ENCODE assay signal across 18 cellular contexts in the genomic region with DNA sequence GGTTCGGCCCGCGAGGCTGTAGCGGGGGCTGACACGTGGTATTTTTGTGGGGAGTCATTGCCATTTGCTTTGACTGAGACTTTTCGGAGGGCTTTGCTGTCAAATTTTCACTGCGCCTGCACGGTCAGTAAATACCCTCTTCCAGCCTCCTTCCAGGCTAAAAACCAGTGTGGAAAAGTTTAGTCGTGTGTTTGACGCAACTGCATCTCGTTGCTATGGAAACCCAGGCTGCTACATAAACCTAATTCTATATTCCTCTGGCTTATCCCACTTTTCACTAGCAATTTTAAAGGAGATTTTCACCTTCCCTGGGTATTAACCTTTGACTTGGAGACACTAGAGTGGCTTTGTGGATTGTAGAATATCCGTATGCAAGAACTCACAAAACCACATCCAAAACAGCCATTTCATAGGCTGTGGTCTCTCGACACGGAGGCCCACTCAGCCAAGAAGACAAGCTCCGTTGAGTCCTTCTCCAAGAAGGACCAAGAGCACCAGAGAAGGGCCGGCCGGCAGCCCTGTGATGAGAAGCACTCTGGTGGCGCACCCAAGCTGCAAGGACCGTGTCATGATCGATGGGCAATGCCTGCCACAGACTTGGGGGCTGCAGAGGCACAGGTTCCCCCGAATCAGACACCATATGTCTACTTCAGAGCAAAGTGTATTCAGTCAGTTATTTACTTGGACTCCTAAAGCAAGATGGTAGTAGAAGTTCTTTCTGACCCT. TPM values are rescaled to one million over a fixed set of nuclear protein-coding genes. Genes with fewer than 3 reads are reported as not detected.
DNase-seq lines count a peak whose midpoint lies in the region; ATAC-seq, FAIRE-seq and TF ChIP-seq lines count a peak whose summit lies in the region.
"Had no signal": no experiment of that assay in that cellular context is flagged by ENCODE, and none has a peak within 500 bp of the region (broad histone marks: within the 10 kb centered on the region; RNA-seq: fewer than 3 reads in every experiment).

No MANE protein-coding gene starts in this region.

- H2BK15ac ChIP-seq in H9 (ENCODE audit: low read depth, low read length): no peak overlapping the region

- H3K14ac ChIP-seq in H9 (ENCODE audit: insufficient read depth, low read length): no peak overlapping the region

- FAIRE-seq in K562 (lab: Jason Lieb, UNC): no peak
- FAIRE-seq: GM12891 had no signal

- H3K27ac Mint-ChIP-seq in activated T-helper 2 cell treated with anti-CD3 and anti-CD28 coated beads, Interferon-gamma antibody, Interleukin-2, Interleukin-4, amounts not matched to agents 10 μg/mL and 5 μg/mL and 100 μg/mL, durations not matched to agents 14 hours and 24 hours and 36 hours: no peak overlapping the region
- H3K27ac Mint-ChIP-seq in glutamatergic neuron (ENCODE audit: unreplicated experiment): peak overlapping the region; percentile 92
- no peak overlapping the region for H3K27ac Mint-ChIP-seq in osteocyte (ENCODE audit: unreplicated experiment)
- no peak overlapping the region for H3K27ac Mint-ChIP-seq in H9

- H3K9me3 Mint-ChIP-seq in activated T-helper 2 cell treated with anti-CD3 and anti-CD28 coated beads, Interferon-gamma antibody, Interleukin-2, Interleukin-4, amounts not matched to agents 10 μg/mL and 5 μg/mL and 100 μg/mL, durations not matched to agents 14 hours and 24 hours and 36 hours: no peaks in the 10 kb centered on the region
- H3K9me3 Mint-ChIP-seq in glutamatergic neuron (ENCODE audit: unreplicated experiment): peaks cover 4% of the 10 kb centered on the region
- no peaks in the 10 kb centered on the region for H3K9me3 Mint-ChIP-seq in osteocyte (ENCODE audit: unreplicated experiment)
- peaks cover 15 to 18% of the 10 kb centered on the region in 2 experiments for H3K9me3 Mint-ChIP-seq in H9
- H3K9me3 Mint-ChIP-seq: CD8-positive, alpha-beta memory T cell had no signal

- H2BK20ac ChIP-seq in H9 (ENCODE audit: low read depth, low read length, poor library complexity, severe bottlenecking): no peak overlapping the region

- no peak overlapping the region for H3K4ac ChIP-seq in H9 (ENCODE audit: low read depth, low read length)

- no TSS peak for BruUV-seq in K562 (replicated peaks; lab: Mats Ljungman, UMichigan)

- H4K8ac ChIP-seq in H9 (replicated peaks; ENCODE audit: insufficient read length, low read depth, low read length): no peak overlapping the region

- no peak overlapping the region for H3K4me2 ChIP-seq in K562 (ENCODE audit: insufficient read depth, low read length)
- H3K4me2 ChIP-seq in H9 (ENCODE audit: insufficient read depth, insufficient read length, low read length): no peak overlapping the region

- H3K4me3 Mint-ChIP-seq in activated T-helper 2 cell treated with anti-CD3 and anti-CD28 coated beads, Interferon-gamma antibody, Interleukin-2, Interleukin-4, amounts not matched to agents 10 μg/mL and 5 μg/mL and 100 μg/mL, durations not matched to agents 14 hours and 24 hours and 36 hours (ENCODE audit: low read depth): no peak overlapping the region
- H3K4me3 Mint-ChIP-seq in glutamatergic neuron (ENCODE audit: unreplicated experiment) (no peak overlapping the region), osteocyte (ENCODE audit: unreplicated experiment) (no peak overlapping the region), H9 (no peak overlapping the region)
- H3K4me3 Mint-ChIP-seq: CD8-positive, alpha-beta memory T cell had no signal

- H3K27me3 ChIP-seq in K562 (ENCODE audit: control insufficient read depth in 2 of 2, insufficient read depth in 2 of 2, low read length in 2 of 2): peaks cover 17 to 25% of the 10 kb centered on the region in 2 experiments
- H3K27me3 ChIP-seq in H9 (ENCODE audit: insufficient read depth, low read length): no peaks in the 10 kb centered on the region

- H3K9ac ChIP-seq in K562 (ENCODE audit: insufficient read depth in 1 of 2, low read depth in 2 of 2, low read length in 2 of 2) (no peak overlapping the region), H9 (ENCODE audit: extremely low read depth, insufficient read length, low read length) (no peak overlapping the region)

- no peaks in the 10 kb centered on the region for H3K36me3 ChIP-seq in K562 (ENCODE audit: control insufficient read depth, insufficient read depth, low read length)

- H2BK120ac ChIP-seq in H9 (ENCODE audit: low read depth, low read length, poor library complexity, severe bottlenecking): no peak overlapping the region

- H4K20me1 ChIP-seq in K562 (replicated peaks; ENCODE audit: control insufficient read depth, insufficient read depth, low read length): no peaks in the 10 kb centered on the region
- H4K20me1 ChIP-seq in H9 (ENCODE audit: control insufficient read depth, insufficient read depth, insufficient read length): no peaks in the 10 kb centered on the region

- H4K5ac ChIP-seq in H9 (ENCODE audit: insufficient read length, low read depth, low read length): no peak overlapping the region

- intact Hi-C loops in activated T-helper 2 cell treated with anti-CD3 and anti-CD28 coated beads, Interferon-gamma antibody, Interleukin-2, Interleukin-4, amounts not matched to agents 10 μg/mL and 5 μg/mL and 100 μg/mL, durations not matched to agents 14 hours and 24 hours and 36 hours (cut with micrococcal nuclease): no loop called here
- intact Hi-C loops in K562 (cut with micrococcal nuclease): no loop called here

- H3K9me3 ChIP-seq in K562 (replicated peaks; ENCODE audit: control insufficient read depth, insufficient read depth, low read depth, low read length) (no peaks in the 10 kb centered on the region), H9 (ENCODE audit: control insufficient read depth, low read depth, low read length) (peaks cover 10% of the 10 kb centered on the region)

- H3T11ph ChIP-seq in H9 (ENCODE audit: low read length): no peak overlapping the region

- H3K4me3 ChIP-seq in K562: no peak overlapping the region

- no peak for TF ChIP-seq POLR2A in K562 (conservative IDR thresholded peaks at IDR 0.05)

- H3K36me3 Mint-ChIP-seq in activated T-helper 2 cell treated with anti-CD3 and anti-CD28 coated beads, Interferon-gamma antibody, Interleukin-2, Interleukin-4, amounts not matched to agents 10 μg/mL and 5 μg/mL and 100 μg/mL, durations not matched to agents 14 hours and 24 hours and 36 hours (ENCODE audit: low read depth): no peaks in the 10 kb centered on the region
- peaks cover 6% of the 10 kb centered on the region for H3K36me3 Mint-ChIP-seq in glutamatergic neuron (ENCODE audit: unreplicated experiment)
- no peaks in the 10 kb centered on the region for H3K36me3 Mint-ChIP-seq in osteocyte (ENCODE audit: unreplicated experiment)
- H3K36me3 Mint-ChIP-seq in H9 (ENCODE audit: insufficient read depth in 1 of 3, low read depth in 3 of 3): peaks cover 2 to 13% (median 4%) of the 10 kb centered on the region in 3 experiments; a peak in 6 of 7 replicates
- H3K36me3 Mint-ChIP-seq: CD8-positive, alpha-beta memory T cell had no signal

- 12% methylated on average over 20 of the region's 21 CpGs for whole genome bisulfite sequencing in K562 (ENCODE audit: insufficient coverage, low coverage, missing lambda C conversion rate)
- WGBS in H9 (ENCODE audit: extremely low coverage, insufficient read length, low lambda C conversion rate): no CpG with 5 or more reads among the region's 21 CpGs

- no peak overlapping the region for H2AK5ac ChIP-seq in H9 (ENCODE audit: insufficient read length, low read length)

- POLR2A ChIA-PET in K562 (lab: Yijun Ruan, JAX): no interaction called here

- in situ Hi-C loops in K562 (cut with MboI): no loop called here

- H3K23me2 ChIP-seq in H9 (ENCODE audit: insufficient read length, low read depth, low read length, poor library complexity, severe bottlenecking): no peaks in the 10 kb centered on the region

- H3K18ac ChIP-seq in H9 (ENCODE audit: insufficient read length, low read depth, low read length): no peak overlapping the region

- H3K4me1 Mint-ChIP-seq in activated T-helper 2 cell treated with anti-CD3 and anti-CD28 coated beads, Interferon-gamma antibody, Interleukin-2, Interleukin-4, amounts not matched to agents 10 μg/mL and 5 μg/mL and 100 μg/mL, durations not matched to agents 14 hours and 24 hours and 36 hours (ENCODE audit: low read depth): peaks cover 9% of the 10 kb centered on the region
- H3K4me1 Mint-ChIP-seq in glutamatergic neuron (ENCODE audit: low read depth, unreplicated experiment) (peaks cover 5% of the 10 kb centered on the region), osteocyte (ENCODE audit: unreplicated experiment) (no peaks in the 10 kb centered on the region), H9 (peaks cover 0 to 5% of the 10 kb centered on the region in 2 experiments; a peak in 3 of 4 replicates)

- H3K79me1 ChIP-seq in H9 (ENCODE audit: insufficient read depth, low read depth, low read length, poor library complexity, severe bottlenecking): no peaks in the 10 kb centered on the region

- ATAC-seq in K562: no peak
- ATAC-seq in HG03520 (IDR thresholded peaks at IDR 0.05; ENCODE audit: unreplicated experiment): no peak

- H3K27ac ChIP-seq in K562 (ENCODE audit: extremely low read depth, low read depth, low read length) (no peak overlapping the region), H9 (ENCODE audit: insufficient read length, low read depth, low read length) (no peak overlapping the region)

- no peaks in the 10 kb centered on the region for H3K79me2 ChIP-seq in K562 (ENCODE audit: control insufficient read depth, insufficient read depth, low read length)
- no peaks in the 10 kb centered on the region for H3K79me2 ChIP-seq in H9 (ENCODE audit: insufficient read depth, low read length)

- H2BK5ac ChIP-seq in H9 (ENCODE audit: insufficient read length, low read length): no peak overlapping the region

- H2AFZ ChIP-seq in K562 (ENCODE audit: low read depth, low read length) (no peak overlapping the region), H9 (ENCODE audit: low read length) (no peak overlapping the region)

- TF ChIP-seq EP300 in K562 (IDR thresholded peaks at IDR 0.05; ENCODE audit: low read length): no peak

- no peak overlapping the region for H3K56ac ChIP-seq in H9 (ENCODE audit: insufficient read length, low read depth, low read length)

- DNase-seq in activated T-helper 2 cell treated with anti-CD3 and anti-CD28 coated beads, Interferon-gamma antibody, Interleukin-2, Interleukin-4, amounts not matched to agents 10 μg/mL and 5 μg/mL and 100 μg/mL, durations not matched to agents 14 hours and 24 hours and 36 hours (ENCODE audit: low spot score): peak; percentile 5
- DNase-seq in K562 (ENCODE audit: extremely low read depth in 1 of 4, low spot score in 3 of 4) (no peak), glutamatergic neuron (no peak), osteocyte (ENCODE audit: extremely low spot score, unreplicated experiment) (peak; percentile 76), cortex of kidney (lab: John Stamatoyannopoulos, UW) (no peak), H9 (no peak)
- DNase-seq: ACHN; CD8-positive, alpha-beta memory T cell; GOT3; KBM-7; NCI-H1417 treated with DMSO at 0.1 percent for 48 hours; NCI-H187 treated with DMSO at 0.1 percent for 48 hours; NCI-H226; NCI-H524; SIG-M5 had no signal

- no peak for TF ChIP-seq RAD21 in K562 (CRISPR knock-in tag; conservative IDR thresholded peaks at IDR 0.05 in 1 of 2, IDR thresholded peaks at IDR 0.05 in 1 of 2)

- no peak overlapping the region for H4K91ac ChIP-seq in H9 (ENCODE audit: insufficient read length, low read depth, low read length)

- CTCF ChIA-PET in K562 (lab: Yijun Ruan, JAX; ENCODE audit: low intra/inter-chr PET ratio): no interaction called here

- H2BK12ac ChIP-seq in H9 (ENCODE audit: insufficient read length, low read depth, low read length): no peak overlapping the region

- H3K23ac ChIP-seq in H9 (ENCODE audit: insufficient read length, low read depth, low read length): no peak overlapping the region

- peaks cover 0 to 6% of the 10 kb centered on the region in 2 experiments; a peak in 2 of 5 replicates for H3K4me1 ChIP-seq in K562 (replicated peaks in 1 of 2; ENCODE audit: control insufficient read depth in 2 of 2, insufficient read depth in 2 of 2, low read length in 2 of 2)
- no peaks in the 10 kb centered on the region for H3K4me1 ChIP-seq in H9 (ENCODE audit: insufficient read depth, low read length)

- H3K9me1 ChIP-seq in K562 (ENCODE audit: control insufficient read depth, insufficient read depth, low read length): no peaks in the 10 kb centered on the region

- H3K27me3 Mint-ChIP-seq in activated T-helper 2 cell treated with anti-CD3 and anti-CD28 coated beads, Interferon-gamma antibody, Interleukin-2, Interleukin-4, amounts not matched to agents 10 μg/mL and 5 μg/mL and 100 μg/mL, durations not matched to agents 14 hours and 24 hours and 36 hours (ENCODE audit: low read depth): no peaks in the 10 kb centered on the region
- H3K27me3 Mint-ChIP-seq in glutamatergic neuron (ENCODE audit: unreplicated experiment): peaks cover 3% of the 10 kb centered on the region
- H3K27me3 Mint-ChIP-seq in osteocyte (ENCODE audit: unreplicated experiment): peaks cover 1% of the 10 kb centered on the region
- H3K27me3 Mint-ChIP-seq in H9 (ENCODE audit: low read depth): peaks cover 3% of the 10 kb centered on the region

- TF ChIP-seq CTCF in K562 (IDR thresholded peaks at IDR 0.05 in 2 of 3, conservative IDR thresholded peaks at IDR 0.05 in 1 of 3; ENCODE audit: insufficient read depth in 2 of 3, low read depth in 1 of 3, low read length in 3 of 3) (no peak), glutamatergic neuron (IDR thresholded peaks at IDR 0.05; ENCODE audit: partially characterized antibody, unreplicated experiment) (no peak), osteocyte (IDR thresholded peaks at IDR 0.05) (no peak), H9 (conservative IDR thresholded peaks at IDR 0.05) (no peak)

RNA-seq across cellular contexts. Expression of a gene that starts 38.4 kb away (rescaled TPM):
- 0.14 and 0.41 TPM in 2 replicates for total RNA-seq in activated T-helper 2 cell treated with anti-CD3 and anti-CD28 coated beads, Interferon-gamma antibody, Interleukin-2, Interleukin-4, amounts not matched to agents 10 μg/mL and 5 μg/mL and 100 μg/mL, durations not matched to agents 14 hours and 24 hours and 36 hours
- not detected in 2 replicates for total RNA-seq in K562 (2011; cell fraction: chromatin; rRNA removed; ENCODE audit: low replicate concordance)
- not detected in 2 replicates for total RNA-seq in K562 (2011; cell fraction: nucleolus; rRNA removed)
- total RNA-seq in K562 (2011; cell fraction: nucleoplasm; rRNA removed): not detected in 2 replicates
- total RNA-seq in K562 (2014; rRNA removed) (not detected in 2 replicates), K562 (2014; rRNA removed; fragmentation: Illumina TruSeq; extraction: Trizol) (not detected in 2 replicates), K562 (2015; rRNA removed; fragmentation: Illumina TruSeq; extraction: Trizol) (0.29 TPM in 1 of 2 replicates, not detected in the other), K562 (2021) (not detected in 2 replicates), glutamatergic neuron (ENCODE audit: unreplicated experiment) (not detected), osteocyte (not detected in 2 replicates), H9 (2021) (0.09 TPM in 1 of 2 replicates, not detected in the other)
- polyA plus RNA-seq in K562 (2011; rRNA removed) (not detected in 2 replicates), K562 (2014; fragmentation: Illumina TruSeq; extraction: Trizol) (not detected in 2 replicates), K562 (2014; fragmentation: Nextera tagmentation; extraction: Ambion mirVana) (not detected), K562 (2014; rRNA removed) (not detected in 2 replicates)
- polyA plus RNA-seq in K562 (2011; cell fraction: cytosol; rRNA removed): not detected in 2 replicates
- not detected in 2 replicates for polyA plus RNA-seq in K562 (2011; cell fraction: nucleus; rRNA removed)
- polyA plus RNA-seq in K562 (2012): 0.36 TPM in 1 of 2 replicates, not detected in the other
- not detected in 2 replicates for polyA minus RNA-seq in K562 (2011; rRNA and poly(A)+ RNA removed)
- polyA minus RNA-seq in K562 (2011; cell fraction: cytosol; rRNA and poly(A)+ RNA removed): not detected in 2 replicates
- polyA minus RNA-seq in K562 (2011; cell fraction: nucleus; rRNA and poly(A)+ RNA removed): not detected in 2 replicates
- total RNA-seq: RPMI7951 had no signal
- polyA plus RNA-seq: CD8-positive, alpha-beta memory T cell had no signal

Comparison
In these comparisons a context has a peak if more than half of its experiments do, and no peak if none do; other contexts are left out.
1. DNase-seq: peak in activated T-helper 2 cell treated with anti-CD3 and anti-CD28 coated beads, Interferon-gamma antibody, Interleukin-2, Interleukin-4, amounts not matched to agents 10 μg/mL and 5 μg/mL and 100 μg/mL, durations not matched to agents 14 hours and 24 hours and 36 hours (single experiment) and osteocyte (single experiment); none in K562 (0 of 4), glutamatergic neuron (single experiment), cortex of kidney (single experiment) and H9 (single experiment).